Comparison of ENCODE assay signal across 9 cellular contexts in the genomic region with DNA sequence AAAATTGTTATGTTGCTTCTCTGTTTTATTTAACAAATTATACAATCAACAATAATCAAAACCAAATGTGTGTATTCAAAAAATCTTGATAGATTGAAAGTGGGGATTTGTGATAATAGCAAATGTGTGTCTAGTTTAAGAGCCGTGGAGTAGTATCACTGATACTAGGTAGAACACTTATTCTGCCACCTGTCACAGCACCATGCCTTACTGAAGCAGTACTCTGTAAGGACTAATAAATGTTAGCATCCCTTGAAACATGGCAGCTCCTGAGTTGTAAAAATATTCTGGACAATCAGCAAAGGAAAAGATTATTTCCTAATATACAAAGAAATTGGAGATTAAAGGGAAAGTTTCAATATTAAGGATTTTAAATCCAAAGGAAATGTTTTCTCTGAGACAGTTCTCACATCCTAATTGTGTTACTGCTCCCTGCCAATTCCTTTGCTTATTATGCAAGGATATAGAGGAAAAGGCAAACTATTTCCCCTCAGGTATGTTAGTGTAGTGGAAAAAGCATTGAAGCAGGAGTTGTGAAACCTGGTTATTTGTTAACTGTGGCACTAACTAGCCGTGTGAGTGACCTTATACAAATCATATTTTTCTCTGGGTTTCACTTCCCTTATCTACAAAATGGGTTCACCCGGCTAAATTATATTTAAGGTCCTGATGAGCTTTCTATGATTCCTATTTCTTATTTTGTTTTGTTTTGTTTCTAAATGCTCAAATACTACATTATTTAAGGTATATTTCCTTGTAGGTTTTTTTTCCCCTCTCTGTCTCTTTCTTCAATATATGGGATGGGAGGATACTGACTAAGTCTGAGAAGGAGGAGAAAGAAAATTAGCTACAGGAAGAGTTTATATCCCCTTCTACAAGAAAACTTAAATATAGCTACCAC.
DNase-seq lines count a peak whose midpoint lies in the region; ATAC-seq and TF ChIP-seq lines count a peak whose summit lies in the region.
"Had no signal": no experiment of that assay in that cellular context is flagged by ENCODE, and none has a peak within 500 bp of the region (broad histone marks: within the 10 kb centered on the region; RNA-seq: fewer than 3 reads in every experiment).

No MANE protein-coding gene starts in this region.

- no peak for TF ChIP-seq CTCF in lower lobe of right lung (IDR thresholded peaks at IDR 0.05)
- no peak for TF ChIP-seq CTCF in H9 (conservative IDR thresholded peaks at IDR 0.05)

- H3K27me3 ChIP-seq in lower lobe of right lung (ENCODE audit: low read depth) (no peaks in the 10 kb centered on the region), H9 (ENCODE audit: insufficient read depth, low read length) (no peaks in the 10 kb centered on the region)

- no peak overlapping the region; a peak in 1 of 5 replicates for H3K4me3 Mint-ChIP-seq in H9

- no CpG with 5 or more reads among the region's 3 CpGs for WGBS in H9 (ENCODE audit: extremely low coverage, insufficient read length, low lambda C conversion rate)

- H4K5ac ChIP-seq in H9 (ENCODE audit: insufficient read length, low read depth, low read length) = no peak overlapping the region

- no peaks in the 10 kb centered on the region for H3K79me2 ChIP-seq in H9 (ENCODE audit: insufficient read depth, low read length)

- peak; percentile 75 for ATAC-seq in GM18858 (IDR thresholded peaks at IDR 0.05; ENCODE audit: unreplicated experiment)
- peak; percentile 92 for ATAC-seq in HG02885 (IDR thresholded peaks at IDR 0.05; ENCODE audit: poor library complexity, unreplicated experiment)
- ATAC-seq in SK-N-SH treated with all-trans-retinoic acid at 6 μM for 48 hours = peak; percentile 68
- ATAC-seq in lower lobe of right lung = peak in 1 of 2 donors; percentile 68
- ATAC-seq: K562 had no signal

- peaks cover 11% of the 10 kb centered on the region for H3K4me1 ChIP-seq in lower lobe of right lung
- peaks cover 3% of the 10 kb centered on the region; the same call in 1 of the 2 replicates for H3K4me1 ChIP-seq in H9 (ENCODE audit: insufficient read depth, low read length)

- no peak overlapping the region for H2BK5ac ChIP-seq in H9 (ENCODE audit: insufficient read length, low read length)

- H2AFZ ChIP-seq in H9 (ENCODE audit: low read length) = no peak overlapping the region

- no peak overlapping the region for H2BK20ac ChIP-seq in H9 (ENCODE audit: low read depth, low read length, poor library complexity, severe bottlenecking)

- no peaks in the 10 kb centered on the region for H3K27me3 Mint-ChIP-seq in H9 (ENCODE audit: low read depth)

- H3K23ac ChIP-seq in H9 (ENCODE audit: insufficient read length, low read depth, low read length) = no peak overlapping the region

- no peak overlapping the region for H3K4ac ChIP-seq in H9 (ENCODE audit: low read depth, low read length)

- H3K27ac ChIP-seq in lower lobe of right lung (peak overlapping the region; percentile 19), H9 (ENCODE audit: insufficient read length, low read depth, low read length) (no peak overlapping the region)

- no peak overlapping the region for H4K8ac ChIP-seq in H9 (replicated peaks; ENCODE audit: insufficient read length, low read depth, low read length)

- H3K56ac ChIP-seq in H9 (ENCODE audit: insufficient read length, low read depth, low read length) = no peak overlapping the region

- H4K20me1 ChIP-seq in H9 (ENCODE audit: control insufficient read depth, insufficient read depth, insufficient read length) = no peaks in the 10 kb centered on the region

- H3K23me2 ChIP-seq in H9 (ENCODE audit: insufficient read length, low read depth, low read length, poor library complexity, severe bottlenecking) = no peaks in the 10 kb centered on the region

- peaks cover 26 to 27% of the 10 kb centered on the region in 2 experiments for H3K4me1 Mint-ChIP-seq in H9

- no peak overlapping the region for H3K9ac ChIP-seq in H9 (ENCODE audit: extremely low read depth, insufficient read length, low read length)

- H2BK120ac ChIP-seq in H9 (ENCODE audit: low read depth, low read length, poor library complexity, severe bottlenecking) = no peak overlapping the region

- H2AK5ac ChIP-seq in H9 (ENCODE audit: insufficient read length, low read length) = no peak overlapping the region

- no peak overlapping the region for H3K27ac Mint-ChIP-seq in H9

- no peak overlapping the region for H3K4me2 ChIP-seq in H9 (ENCODE audit: insufficient read depth, insufficient read length, low read length)

- H3K9me3 Mint-ChIP-seq in H9 = peaks cover 0 to 3% of the 10 kb centered on the region in 2 experiments; a peak in 2 of 5 replicates

- peaks cover 0 to 2% (median 0%) of the 10 kb centered on the region in 3 experiments; a peak in 2 of 7 replicates for H3K36me3 Mint-ChIP-seq in H9 (ENCODE audit: insufficient read depth in 1 of 3, low read depth in 3 of 3)

- H2BK12ac ChIP-seq in H9 (ENCODE audit: insufficient read length, low read depth, low read length) = no peak overlapping the region

- H3T11ph ChIP-seq in H9 (ENCODE audit: low read length) = no peak overlapping the region

- intact Hi-C loops in lower lobe of right lung (cut with DNase I) = no loop called here

- no peak overlapping the region for H3K18ac ChIP-seq in H9 (ENCODE audit: insufficient read length, low read depth, low read length)

- DNase-seq in lower lobe of right lung = no peak
- no peak for DNase-seq in H9
- DNase-seq in activated CD8-positive, alpha-beta memory T cell treated with anti-CD3 and anti-CD28 coated beads for 24 hours = no peak
- no peak for DNase-seq in cortex of kidney (lab: John Stamatoyannopoulos, UW)
- no peak for DNase-seq in midbrain (lab: John Stamatoyannopoulos, UW)

- no peaks in the 10 kb centered on the region for H3K36me3 ChIP-seq in lower lobe of right lung

- H2BK15ac ChIP-seq in H9 (ENCODE audit: low read depth, low read length) = no peak overlapping the region

- no peaks in the 10 kb centered on the region for H3K9me3 ChIP-seq in lower lobe of right lung
- no peaks in the 10 kb centered on the region for H3K9me3 ChIP-seq in H9 (ENCODE audit: control insufficient read depth, low read depth, low read length)

- H4K91ac ChIP-seq in H9 (ENCODE audit: insufficient read length, low read depth, low read length) = no peak overlapping the region

- H3K4me3 ChIP-seq in lower lobe of right lung = peak overlapping the region; percentile 27
- H3K4me3 ChIP-seq: K562 had no signal

- H3K79me1 ChIP-seq in H9 (ENCODE audit: insufficient read depth, low read depth, low read length, poor library complexity, severe bottlenecking) = no peaks in the 10 kb centered on the region

- H3K14ac ChIP-seq in H9 (ENCODE audit: insufficient read depth, low read length) = no peak overlapping the region

TF ChIP-seq in SK-N-SH treated with all-trans-retinoic acid at 6 μM for 48 hours, 23 proteins besides CTCF, POLR2A, EP300 and RAD21 (continues in another document):
- TF ChIP-seq TCF4 (CRISPR knock-in tag; IDR thresholded peaks at IDR 0.05; ENCODE audit: borderline replicate concordance) (no peak), BACH2 (CRISPR knock-in tag; IDR thresholded peaks at IDR 0.05; ENCODE audit: borderline replicate concordance) (no peak), RARB (CRISPR knock-in tag; IDR thresholded peaks at IDR 0.05) (no peak), GLIS3 (CRISPR knock-in tag; IDR thresholded peaks at IDR 0.05) (no peak), OSR1 (CRISPR knock-in tag; IDR thresholded peaks at IDR 0.05) (no peak), PATZ1 (CRISPR knock-in tag; IDR thresholded peaks at IDR 0.05; ENCODE audit: borderline replicate concordance) (no peak), ZFP30 (CRISPR knock-in tag; IDR thresholded peaks at IDR 0.05) (no peak), ISL1 (CRISPR knock-in tag; IDR thresholded peaks at IDR 0.05) (no peak)
- TF ChIP-seq, protein P1, sequence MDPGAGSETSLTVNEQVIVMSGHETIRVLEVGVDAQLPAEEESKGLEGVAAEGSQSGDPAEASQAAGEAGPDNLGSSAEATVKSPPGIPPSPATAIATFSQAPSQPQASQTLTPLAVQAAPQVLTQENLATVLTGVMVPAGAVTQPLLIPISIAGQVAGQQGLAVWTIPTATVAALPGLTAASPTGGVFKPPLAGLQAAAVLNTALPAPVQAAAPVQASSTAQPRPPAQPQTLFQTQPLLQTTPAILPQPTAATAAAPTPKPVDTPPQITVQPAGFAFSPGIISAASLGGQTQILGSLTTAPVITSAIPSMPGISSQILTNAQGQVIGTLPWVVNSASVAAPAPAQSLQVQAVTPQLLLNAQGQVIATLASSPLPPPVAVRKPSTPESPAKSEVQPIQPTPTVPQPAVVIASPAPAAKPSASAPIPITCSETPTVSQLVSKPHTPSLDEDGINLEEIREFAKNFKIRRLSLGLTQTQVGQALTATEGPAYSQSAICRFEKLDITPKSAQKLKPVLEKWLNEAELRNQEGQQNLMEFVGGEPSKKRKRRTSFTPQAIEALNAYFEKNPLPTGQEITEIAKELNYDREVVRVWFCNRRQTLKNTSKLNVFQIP (CRISPR knock-in tag; IDR thresholded peaks at IDR 0.05; ENCODE audit: borderline replicate concordance, low read depth) = no peak
- TF ChIP-seq, protein P2, sequence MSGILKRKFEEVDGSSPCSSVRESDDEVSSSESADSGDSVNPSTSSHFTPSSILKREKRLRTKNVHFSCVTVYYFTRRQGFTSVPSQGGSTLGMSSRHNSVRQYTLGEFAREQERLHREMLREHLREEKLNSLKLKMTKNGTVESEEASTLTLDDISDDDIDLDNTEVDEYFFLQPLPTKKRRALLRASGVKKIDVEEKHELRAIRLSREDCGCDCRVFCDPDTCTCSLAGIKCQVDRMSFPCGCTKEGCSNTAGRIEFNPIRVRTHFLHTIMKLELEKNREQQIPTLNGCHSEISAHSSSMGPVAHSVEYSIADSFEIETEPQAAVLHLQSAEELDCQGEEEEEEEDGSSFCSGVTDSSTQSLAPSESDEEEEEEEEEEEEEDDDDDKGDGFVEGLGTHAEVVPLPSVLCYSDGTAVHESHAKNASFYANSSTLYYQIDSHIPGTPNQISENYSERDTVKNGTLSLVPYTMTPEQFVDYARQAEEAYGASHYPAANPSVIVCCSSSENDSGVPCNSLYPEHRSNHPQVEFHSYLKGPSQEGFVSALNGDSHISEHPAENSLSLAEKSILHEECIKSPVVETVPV (CRISPR knock-in tag; IDR thresholded peaks at IDR 0.05) = no peak
